Comparison of ENCODE assay signal across 10 cellular contexts in the genomic region with DNA sequence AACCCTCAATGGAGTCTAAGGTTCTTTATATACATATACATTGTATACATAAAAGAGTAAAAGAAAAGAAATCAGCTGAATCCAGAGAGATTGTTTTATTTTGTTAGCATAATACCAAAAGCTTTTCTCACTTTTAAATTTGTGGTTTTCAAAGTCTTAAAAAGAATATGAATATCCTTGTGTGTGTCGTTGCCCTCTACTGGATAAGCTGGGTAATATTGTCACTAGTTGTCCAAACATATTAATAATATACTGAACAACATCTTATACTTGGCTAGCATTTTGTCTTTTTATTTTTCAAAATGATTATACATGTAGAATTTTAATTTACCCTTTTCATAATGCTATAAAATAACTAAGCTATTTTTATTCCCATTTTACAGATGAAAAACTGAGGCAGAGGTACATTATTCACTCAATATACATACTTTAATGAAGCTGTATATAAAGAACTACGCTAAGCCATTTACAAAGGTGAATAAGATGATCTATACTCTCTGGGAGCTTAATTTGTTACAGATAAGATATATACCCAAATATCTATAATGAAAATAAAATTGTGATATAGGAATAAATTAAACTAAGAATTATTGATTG.
DNase-seq lines count a peak whose midpoint lies in the region; ATAC-seq and TF ChIP-seq lines count a peak whose summit lies in the region.
"Had no signal": no experiment of that assay in that cellular context is flagged by ENCODE, and none has a peak within 500 bp of the region (broad histone marks: within the 10 kb centered on the region; RNA-seq: fewer than 3 reads in every experiment).

No MANE protein-coding gene starts in this region.

- H3K27ac Mint-ChIP-seq in activated T-cell treated with anti-CD3 and anti-CD28 coated beads, Interleukin-2, amount 50 U/mL, for 24 hours = no peak overlapping the region
- H3K27ac Mint-ChIP-seq: IgD-negative memory B cell had no signal

- H3K27ac ChIP-seq in A673 (ENCODE audit: low read depth, low read length, poor library complexity, severe bottlenecking) = no peak overlapping the region
- H3K27ac ChIP-seq in RWPE2 (ENCODE audit: poor library complexity, severe bottlenecking) = no peak overlapping the region

- intact Hi-C loops in A673 (cut with micrococcal nuclease; ENCODE audit: unreplicated experiment) = loop anchor here (1.0 kb wide), 1 partner anchor 534 kb away; no protein-coding TSS in a partner anchor

- ATAC-seq in GM19351 (IDR thresholded peaks at IDR 0.05; ENCODE audit: unreplicated experiment) (peak; percentile 65), RWPE2 (ENCODE audit: low read depth) (no peak), HG02623 (IDR thresholded peaks at IDR 0.05; ENCODE audit: unreplicated experiment) (no peak)

- no peaks in the 10 kb centered on the region for H3K4me1 Mint-ChIP-seq in activated T-cell treated with anti-CD3 and anti-CD28 coated beads, Interleukin-2, amount 50 U/mL, for 24 hours (ENCODE audit: low read depth)
- H3K4me1 Mint-ChIP-seq: IgD-negative memory B cell had no signal

- peak; percentile 27 for DNase-seq in A673 (ENCODE audit: low spot score)
- DNase-seq in RWPE2 (ENCODE audit: low spot score) = no peak
- DNase-seq in glomerular endothelial cell (ENCODE audit: extremely low read depth, low read depth, low spot score) = peak; percentile 1
- no peak for DNase-seq in activated T-cell treated with anti-CD3 and anti-CD28 coated beads, Interleukin-2, amount 50 U/mL, for 24 hours
- DNase-seq in cerebellar nuclear complex (lab: John Stamatoyannopoulos, UW) = no peak
- no peak for DNase-seq in middle frontal gyrus (ENCODE audit: extremely low spot score, low spot score)
- DNase-seq: DMS79 had no signal

- TF ChIP-seq CTCF in A673 (conservative IDR thresholded peaks at IDR 0.05; ENCODE audit: low read depth, low read length) = peak; percentile 60
- TF ChIP-seq CTCF in RWPE2 (IDR thresholded peaks at IDR 0.05; ENCODE audit: poor library complexity, severe bottlenecking) = peak; percentile 54

- H3K4me3 ChIP-seq in A673 (ENCODE audit: low read depth, low read length, poor library complexity, severe bottlenecking) (no peak overlapping the region), RWPE2 (ENCODE audit: severe bottlenecking) (no peak overlapping the region)

- no peak overlapping the region for H3K4me3 Mint-ChIP-seq in activated T-cell treated with anti-CD3 and anti-CD28 coated beads, Interleukin-2, amount 50 U/mL, for 24 hours
- H3K4me3 Mint-ChIP-seq: IgD-negative memory B cell had no signal

- H3K4me1 ChIP-seq in A673 (ENCODE audit: insufficient read depth, low read length, poor library complexity, severe bottlenecking) = no peaks in the 10 kb centered on the region
- H3K4me1 ChIP-seq in RWPE2 (ENCODE audit: insufficient read depth, poor library complexity, severe bottlenecking) = no peaks in the 10 kb centered on the region

- H3K36me3 ChIP-seq in A673 (ENCODE audit: insufficient read depth, low read length, poor library complexity, severe bottlenecking) = no peaks in the 10 kb centered on the region
- no peaks in the 10 kb centered on the region for H3K36me3 ChIP-seq in RWPE2 (ENCODE audit: low read depth)

- BruUV-seq in A673 (replicated peaks; lab: Mats Ljungman, UMichigan) = no TSS peak

- no peaks in the 10 kb centered on the region for H3K27me3 Mint-ChIP-seq in activated T-cell treated with anti-CD3 and anti-CD28 coated beads, Interleukin-2, amount 50 U/mL, for 24 hours

- peaks cover 9% of the 10 kb centered on the region for H3K9me3 Mint-ChIP-seq in activated T-cell treated with anti-CD3 and anti-CD28 coated beads, Interleukin-2, amount 50 U/mL, for 24 hours

- CTCF ChIA-PET in A673 (lab: Charles Lee) = interaction anchor here (0.8 to 1.3 kb wide), 2 partner anchors 534 to 610 kb away, joined by 3 to 4 read pairs; no protein-coding TSS in a partner anchor

- POLR2A ChIA-PET in A673 (lab: Charles Lee; ENCODE audit: low non-redundant PET) = no interaction called here

- H3K9me3 ChIP-seq in A673 (ENCODE audit: low read depth, low read length, poor library complexity, severe bottlenecking) (no peaks in the 10 kb centered on the region), RWPE2 (ENCODE audit: severe bottlenecking) (no peaks in the 10 kb centered on the region)

- H3K27me3 ChIP-seq in A673 (replicated peaks; ENCODE audit: insufficient read depth, low read depth, low read length, poor library complexity) (no peaks in the 10 kb centered on the region), RWPE2 (ENCODE audit: insufficient read depth, poor library complexity, severe bottlenecking) (no peaks in the 10 kb centered on the region)

- H3K36me3 Mint-ChIP-seq in activated T-cell treated with anti-CD3 and anti-CD28 coated beads, Interleukin-2, amount 50 U/mL, for 24 hours (ENCODE audit: low read depth) = no peaks in the 10 kb centered on the region
- H3K36me3 Mint-ChIP-seq: IgD-negative memory B cell had no signal

Comparison
In these comparisons a context has a peak if more than half of its experiments do, and no peak if none do; other contexts are left out.
1. DNase-seq: peak in A673 (single experiment) and glomerular endothelial cell (single experiment); none in RWPE2 (single experiment), activated T-cell treated with anti-CD3 and anti-CD28 coated beads, Interleukin-2, amount 50 U/mL, for 24 hours (single experiment), cerebellar nuclear complex (0 of 2) and middle frontal gyrus (single experiment).